Comparison of ENCODE assay signal across 29 cellular contexts in the genomic region with DNA sequence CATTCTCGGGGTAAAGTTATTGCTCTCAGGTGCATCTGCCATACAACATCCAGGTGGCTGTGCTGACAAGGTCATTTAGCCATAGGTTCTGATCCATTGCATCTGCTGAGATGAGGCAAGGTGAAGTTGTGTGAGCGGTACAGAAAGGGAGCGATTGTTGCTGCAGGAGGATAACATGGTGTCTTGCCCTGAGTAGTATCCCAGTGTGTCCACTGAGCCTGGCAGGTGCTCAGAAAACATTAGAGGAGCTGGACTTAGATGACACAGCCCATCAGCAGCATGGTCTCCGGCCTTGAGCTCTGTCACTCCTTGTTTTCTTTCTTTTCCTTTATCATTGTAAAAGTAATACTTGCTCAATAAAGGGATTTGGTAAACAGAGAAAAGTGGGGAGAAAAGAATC.
"Had no signal": no experiment of that assay in that cellular context is flagged by ENCODE, and none has a peak within 500 bp of the region (broad histone marks: within the 10 kb centered on the region; RNA-seq: fewer than 3 reads in every experiment).

No MANE protein-coding gene starts in this region.

- H3K9ac ChIP-seq: neural progenitor cell, parathyroid adenoma had no signal

- H3K9me3 ChIP-seq: ovary, psoas muscle, right lobe of liver, sigmoid colon, suprapubic skin, testis, tibial artery, transverse colon, upper lobe of left lung had no signal

- H3K4me3 Mint-ChIP-seq: naive B cell; naive thymus-derived CD8-positive, alpha-beta T cell; natural killer cell treated with Interleukin-12 subunit alpha and Interleukin-12 subunit beta and Interleukin-15 and Interleukin-18, amount 100 ng/mL, for 72 hours; nephron progenitor cell; neural progenitor cell; stimulated activated effector memory CD8-positive, alpha-beta T cell treated with anti-CD3 and anti-CD28 coated beads, Interleukin-12 subunit alpha, Interleukin-12 subunit beta, amount 100 ng/mL, for 72 hours; stimulated activated naive B cell treated with anti-CD40 and anti-IgM and Interleukin-4, amounts not matched to agents 10 μg/mL and 1 μg/mL and 100 μg/mL, for 72 hours; stimulated activated naive CD8-positive, alpha-beta T cell treated with anti-CD3 and anti-CD28 coated beads, Interleukin-15, amount 100 ng/mL, for 72 hours had no signal

- H3K36me3 ChIP-seq: neural progenitor cell, ovary, right lobe of liver, sigmoid colon, suprapubic skin, tibial artery, transverse colon, upper lobe of left lung had no signal

- H3K79me2 ChIP-seq: parathyroid adenoma had no signal

- H2AFZ ChIP-seq: neural progenitor cell, parathyroid adenoma had no signal

- H3K4me1 Mint-ChIP-seq: naive B cell; nephron progenitor cell; stimulated activated effector memory CD8-positive, alpha-beta T cell treated with anti-CD3 and anti-CD28 coated beads, Interleukin-12 subunit alpha, Interleukin-12 subunit beta, amount 100 ng/mL, for 72 hours; stimulated activated naive B cell treated with anti-CD40 and anti-IgM and Interleukin-4, amounts not matched to agents 10 μg/mL and 1 μg/mL and 100 μg/mL, for 72 hours; stimulated activated naive CD8-positive, alpha-beta T cell treated with anti-CD3 and anti-CD28 coated beads, Interleukin-15, amount 100 ng/mL, for 72 hours had no signal

- H3K4me1 ChIP-seq: parathyroid adenoma, psoas muscle, right lobe of liver, suprapubic skin, testis, transverse colon, upper lobe of left lung had no signal

- H3K27ac ChIP-seq: neural progenitor cell, ovary, parathyroid adenoma, psoas muscle, right lobe of liver, sigmoid colon, suprapubic skin, testis, tibial artery, transverse colon, upper lobe of left lung had no signal

- ATAC-seq: naive thymus-derived CD8-positive, alpha-beta T cell; natural killer cell treated with Interleukin-12 subunit alpha and Interleukin-12 subunit beta and Interleukin-15 and Interleukin-18, amount 100 ng/mL, for 72 hours; psoas muscle; right cardiac atrium; right lobe of liver; stimulated activated effector memory CD8-positive, alpha-beta T cell treated with anti-CD3 and anti-CD28 coated beads, Interleukin-12 subunit alpha, Interleukin-12 subunit beta, amount 100 ng/mL, for 72 hours; stimulated activated naive B cell treated with anti-CD40 and anti-IgM and Interleukin-4, amounts not matched to agents 10 μg/mL and 1 μg/mL and 100 μg/mL, for 72 hours; stimulated activated naive CD8-positive, alpha-beta T cell treated with anti-CD3 and anti-CD28 coated beads, Interleukin-15, amount 100 ng/mL, for 72 hours; stimulated activated naive CD8-positive, alpha-beta T cell treated with anti-CD3 and anti-CD28 coated beads, Interleukin-15, Interleukin-2, amounts not matched to agents 100 U/mL and 50 U/mL, for 24 hours had no signal

- H3K36me3 Mint-ChIP-seq: naive B cell; naive thymus-derived CD8-positive, alpha-beta T cell; natural killer cell treated with Interleukin-12 subunit alpha and Interleukin-12 subunit beta and Interleukin-15 and Interleukin-18, amount 100 ng/mL, for 72 hours; neural progenitor cell; stimulated activated effector memory CD8-positive, alpha-beta T cell treated with anti-CD3 and anti-CD28 coated beads, Interleukin-12 subunit alpha, Interleukin-12 subunit beta, amount 100 ng/mL, for 72 hours; stimulated activated naive B cell treated with anti-CD40 and anti-IgM and Interleukin-4, amounts not matched to agents 10 μg/mL and 1 μg/mL and 100 μg/mL, for 72 hours had no signal

- H3K4me2 ChIP-seq: neural progenitor cell had no signal

- H3K4me3 ChIP-seq: neural progenitor cell, ovary, psoas muscle, right lobe of liver, sigmoid colon, suprapubic skin, testis, tibial artery, transverse colon, upper lobe of left lung had no signal

- H3K27me3 ChIP-seq: neural progenitor cell, ovary, right lobe of liver, sigmoid colon, testis, transverse colon, upper lobe of left lung had no signal

- DNase-seq: naive B cell; naive thymus-derived CD8-positive, alpha-beta T cell; nephron progenitor cell; occipital lobe; ovary; posterior cingulate gyrus; psoas muscle; right cardiac atrium; right lobe of liver; sigmoid colon; small intestine; stimulated activated CD4-positive, alpha-beta T cell treated with anti-CD3 and anti-CD28 coated beads, Interleukin-15, amount 100 ng/mL, for 24 hours; stimulated activated CD4-positive, alpha-beta T cell treated with anti-CD3 and anti-CD28 coated beads, Interleukin-2, amount 100 ng/mL, for 24 hours; stimulated activated CD4-positive, alpha-beta T cell treated with anti-CD3 and anti-CD28 coated beads, Interleukin-2, amount 100 ng/mL, for 48 hours; stimulated activated CD4-positive, alpha-beta T cell treated with anti-CD3 and anti-CD28 coated beads, Interleukin-4, amount 100 ng/mL, for 24 hours; stimulated activated naive B cell treated with anti-CD40 and anti-IgM and Interleukin-4, amounts not matched to agents 10 μg/mL and 1 μg/mL and 100 μg/mL, for 72 hours; stimulated activated naive CD8-positive, alpha-beta T cell treated with anti-CD3 and anti-CD28 coated beads, Interleukin-15, amount 100 ng/mL, for 72 hours; stimulated activated naive CD8-positive, alpha-beta T cell treated with anti-CD3 and anti-CD28 coated beads, Interleukin-15, Interleukin-2, amounts not matched to agents 100 U/mL and 50 U/mL, for 24 hours; substantia nigra; testis; tibial artery; transverse colon; upper lobe of left lung had no signal

- H3K9me3 Mint-ChIP-seq: naive B cell; naive thymus-derived CD8-positive, alpha-beta T cell; natural killer cell treated with Interleukin-12 subunit alpha and Interleukin-12 subunit beta and Interleukin-15 and Interleukin-18, amount 100 ng/mL, for 72 hours; nephron progenitor cell; neural progenitor cell; stimulated activated effector memory CD8-positive, alpha-beta T cell treated with anti-CD3 and anti-CD28 coated beads, Interleukin-12 subunit alpha, Interleukin-12 subunit beta, amount 100 ng/mL, for 72 hours; stimulated activated naive CD8-positive, alpha-beta T cell treated with anti-CD3 and anti-CD28 coated beads, Interleukin-15, amount 100 ng/mL, for 72 hours had no signal

- H3K27me3 Mint-ChIP-seq: progenitor cell of endocrine pancreas had no signal
